In genomic region chr6:35260642-35261570, GRCh38 we compare ENCODE assay signal across 8 cellular contexts. TPM values are rescaled to one million over a fixed set of nuclear protein-coding genes. Genes with fewer than 3 reads are reported as not detected.
DNase-seq lines count a peak whose midpoint lies in the region; ATAC-seq and TF ChIP-seq lines count a peak whose summit lies in the region.

No MANE protein-coding gene starts in this region.

- no peaks in the 10 kb centered on the region for H3K27me3 Mint-ChIP-seq in activated naive CD4-positive, alpha-beta T cell treated with anti-CD3 and anti-CD28 coated beads, Interleukin-2, amount 50 U/mL, for 24 hours

- peak overlapping the region; percentile 96 for H3K27ac Mint-ChIP-seq in activated naive CD4-positive, alpha-beta T cell treated with anti-CD3 and anti-CD28 coated beads, Interleukin-2, amount 50 U/mL, for 24 hours

- TF ChIP-seq CTCF in ascending aorta (IDR thresholded peaks at IDR 0.05) (no peak), lung (IDR thresholded peaks at IDR 0.05; ENCODE audit: control extremely low read depth, extremely low read depth) (no peak), upper lobe of left lung (IDR thresholded peaks at IDR 0.05) (no peak)

- H3K4me1 ChIP-seq in ascending aorta, result peaks cover 0 to 8% of the 10 kb centered on the region in 2 donors
- H3K4me1 ChIP-seq in lung (ENCODE audit: control insufficient read depth in 2 of 2, insufficient read depth in 2 of 2, low read length in 2 of 2), result peaks cover 1 to 16% of the 10 kb centered on the region in 2 donors
- H3K4me1 ChIP-seq in upper lobe of left lung, result peaks cover 13 to 34% (median 26%) of the 10 kb centered on the region in 4 donors

- no peaks in the 10 kb centered on the region for H3K9me3 Mint-ChIP-seq in activated naive CD4-positive, alpha-beta T cell treated with anti-CD3 and anti-CD28 coated beads, Interleukin-2, amount 50 U/mL, for 24 hours

- H3K4me3 Mint-ChIP-seq in activated naive CD4-positive, alpha-beta T cell treated with anti-CD3 and anti-CD28 coated beads, Interleukin-2, amount 50 U/mL, for 24 hours, result peak overlapping the region; percentile 94

- H3K4me1 Mint-ChIP-seq in activated naive CD4-positive, alpha-beta T cell treated with anti-CD3 and anti-CD28 coated beads, Interleukin-2, amount 50 U/mL, for 24 hours, result peaks cover 58% of the 10 kb centered on the region

- H3K36me3 Mint-ChIP-seq in activated naive CD4-positive, alpha-beta T cell treated with anti-CD3 and anti-CD28 coated beads, Interleukin-2, amount 50 U/mL, for 24 hours, result peaks cover 3% of the 10 kb centered on the region

- no peak for DNase-seq in activated naive CD4-positive, alpha-beta T cell treated with Interleukin-2 at 50 U/mL for 16 hours
- DNase-seq in ascending aorta (ENCODE audit: low spot score in 2 of 2) (no peak), lung (ENCODE audit: low spot score) (no peak), upper lobe of left lung (no peak), mucosa of gallbladder (ENCODE audit: low spot score) (no peak), GOT3 (lab: John Stamatoyannopoulos, UW) (no peak)

- peak overlapping the region; percentile 77 to 89 for H3K4me3 ChIP-seq in ascending aorta
- H3K4me3 ChIP-seq in lung, result no peak overlapping the region
- H3K4me3 ChIP-seq in upper lobe of left lung, result peak overlapping the region in 3 of 4 donors; percentile 71 to 93 (median 86)

- no peak for TF ChIP-seq EP300 in upper lobe of left lung (IDR thresholded peaks at IDR 0.05)

- H3K9me3 ChIP-seq in ascending aorta, result no peaks in the 10 kb centered on the region
- no peaks in the 10 kb centered on the region for H3K9me3 ChIP-seq in lung (ENCODE audit: control insufficient read depth in 2 of 2, insufficient read depth in 1 of 2, low read length in 1 of 2)
- no peaks in the 10 kb centered on the region for H3K9me3 ChIP-seq in upper lobe of left lung

- WGBS in lung, 2 donors, result 71 to 81% methylated on average over 6 of the region's 6 CpGs
- WGBS in upper lobe of left lung, 2 donors, result 74 to 77% methylated on average over 5 to 6 of the region's 6 CpGs

- no peaks in the 10 kb centered on the region for H3K36me3 ChIP-seq in ascending aorta
- no peaks in the 10 kb centered on the region for H3K36me3 ChIP-seq in lung (ENCODE audit: control insufficient read depth in 2 of 2, insufficient read depth in 2 of 2, low read length in 2 of 2)
- H3K36me3 ChIP-seq in upper lobe of left lung, result no peaks in the 10 kb centered on the region

- intact Hi-C loops in ascending aorta (cut with DNase I), result loop anchor here (5.0 kb wide), 1 partner anchor 244 kb away; no protein-coding TSS in a partner anchor

- no peak for TF ChIP-seq POLR2A in upper lobe of left lung (IDR thresholded peaks at IDR 0.05)

- no peaks in the 10 kb centered on the region for H3K27me3 ChIP-seq in ascending aorta
- no peaks in the 10 kb centered on the region for H3K27me3 ChIP-seq in lung (ENCODE audit: control insufficient read depth, insufficient read depth)
- H3K27me3 ChIP-seq in upper lobe of left lung, result no peaks in the 10 kb centered on the region

- ATAC-seq in lung (ENCODE audit: insufficient read depth, low FRiP score) (no peak), upper lobe of left lung (ENCODE audit: low FRiP score in 2 of 2) (no peak), HG02938 (IDR thresholded peaks at IDR 0.05; ENCODE audit: unreplicated experiment) (no peak)

- H3K27ac ChIP-seq in ascending aorta (peak overlapping the region; percentile 97 to 98), lung (ENCODE audit: low read depth in 1 of 2, low read length in 1 of 2) (peak overlapping the region; percentile 94 to 98), upper lobe of left lung (peak overlapping the region; percentile 94 to 98 (median 96))

RNA-seq across cellular contexts. Expression of gene ZNF76, which starts 1.4 kb away (rescaled TPM):
- total RNA-seq in ascending aorta (55.7 TPM), lung (10 to 100 TPM; 32.5 to 38.7 TPM), upper lobe of left lung (100 to 1,000 TPM in 2 of 6 donors, 10 to 100 TPM in 4; 26.8 to 242 (median 38.1) TPM), mucosa of gallbladder (38.3 TPM)
- 10 to 100 TPM; 27.6 to 34.5 TPM for polyA plus RNA-seq in lung

RNA-seq across cellular contexts. Expression of gene DEF6, which starts 36.7 kb away (rescaled TPM):
- total RNA-seq in ascending aorta (20.1 TPM), lung (10 to 100 TPM; 11.2 to 22.1 TPM), upper lobe of left lung (10 to 100 TPM in 5 of 6 donors, 1 to 10 TPM in 1; 10.0 to 39.8 (median 23.4) TPM), mucosa of gallbladder (19.5 TPM)
- 10 to 100 TPM; 15.9 to 28.6 TPM for polyA plus RNA-seq in lung

RNA-seq across cellular contexts. Expression of gene SCUBE3, which starts 47.1 kb away (rescaled TPM):
- 29.5 TPM for total RNA-seq in ascending aorta
- total RNA-seq in lung, result 1 to 10 TPM; 1.4 to 2.1 TPM
- polyA plus RNA-seq in lung, result under 1 TPM; 0.02 to 0.43 TPM
- total RNA-seq in upper lobe of left lung, result 1 to 10 TPM in 2 of 6 donors, under 1 TPM in 4; under 0.01 to 1.2 (median 0.48) TPM
- 0.37 TPM for total RNA-seq in mucosa of gallbladder
